In genomic region chr19:11787536-11787935, GRCh38 we compare ENCODE assay signal across 24 cellular contexts.
"Had no signal": no experiment of that assay in that cellular context is flagged by ENCODE, and none has a peak within 500 bp of the region (broad histone marks: within the 10 kb centered on the region; RNA-seq: fewer than 3 reads in every experiment).

No MANE protein-coding gene starts in this region.

- H3K9me3 ChIP-seq: colonic mucosa had no signal

- H3K4me3 Mint-ChIP-seq: dendritic cell treated with granulocyte-macrophage colony-stimulating factor and Interleukin-4, amounts not matched to agents 40 ng/mL and 50 ng/mL, for 4 days; effector memory CD8-positive, alpha-beta T cell; endodermal cell had no signal

- H3K4me3 ChIP-seq: colonic mucosa, coronary artery, dorsolateral prefrontal cortex, esophagus muscularis mucosa, esophagus squamous epithelium, gastrocnemius medialis, gastroesophageal sphincter, heart left ventricle had no signal

- H3K27me3 ChIP-seq: colonic mucosa, dorsolateral prefrontal cortex, esophagus muscularis mucosa, esophagus squamous epithelium, foreskin keratinocyte, gastrocnemius medialis, gastroesophageal sphincter, heart left ventricle had no signal

- H3K27ac Mint-ChIP-seq: dendritic cell treated with granulocyte-macrophage colony-stimulating factor and Interleukin-4, amounts not matched to agents 40 ng/mL and 50 ng/mL, for 4 days; effector memory CD8-positive, alpha-beta T cell; endodermal cell had no signal

- H3K36me3 ChIP-seq: colonic mucosa, esophagus muscularis mucosa, esophagus squamous epithelium had no signal

- ATAC-seq: effector memory CD8-positive, alpha-beta T cell; esophagus mucosa; foreskin keratinocyte; gastrocnemius medialis; gastroesophageal sphincter; heart left ventricle had no signal

- H3K27ac ChIP-seq: colonic mucosa, coronary artery, dorsolateral prefrontal cortex, epithelial cell of prostate, esophagus muscularis mucosa, esophagus squamous epithelium, foreskin keratinocyte, gastrocnemius medialis, gastroesophageal sphincter, heart left ventricle had no signal

- H3K4me1 ChIP-seq: colonic mucosa, esophagus muscularis mucosa, esophagus squamous epithelium, foreskin keratinocyte, gastrocnemius medialis, gastroesophageal sphincter, heart left ventricle had no signal

- H3K4me1 Mint-ChIP-seq: endodermal cell had no signal

- H3K27me3 Mint-ChIP-seq: dendritic cell treated with granulocyte-macrophage colony-stimulating factor and Interleukin-4, amounts not matched to agents 40 ng/mL and 50 ng/mL, for 4 days; effector memory CD8-positive, alpha-beta T cell had no signal

- DNase-seq: colonic mucosa; cortex of kidney; dermis blood vessel endothelial cell; dorsolateral prefrontal cortex; effector CD4-positive, alpha-beta T cell; effector CD8-positive, alpha-beta T cell; effector memory CD4-positive, alpha-beta T cell; effector memory CD8-positive, alpha-beta T cell; endodermal cell; erythroblast; esophagus squamous epithelium; foreskin fibroblast; foreskin keratinocyte; foreskin melanocyte; gastrocnemius medialis; glutamatergic neuron; head of caudate nucleus; heart left ventricle had no signal
